1 cellular context compared by ENCODE assay signal in the genomic region with DNA sequence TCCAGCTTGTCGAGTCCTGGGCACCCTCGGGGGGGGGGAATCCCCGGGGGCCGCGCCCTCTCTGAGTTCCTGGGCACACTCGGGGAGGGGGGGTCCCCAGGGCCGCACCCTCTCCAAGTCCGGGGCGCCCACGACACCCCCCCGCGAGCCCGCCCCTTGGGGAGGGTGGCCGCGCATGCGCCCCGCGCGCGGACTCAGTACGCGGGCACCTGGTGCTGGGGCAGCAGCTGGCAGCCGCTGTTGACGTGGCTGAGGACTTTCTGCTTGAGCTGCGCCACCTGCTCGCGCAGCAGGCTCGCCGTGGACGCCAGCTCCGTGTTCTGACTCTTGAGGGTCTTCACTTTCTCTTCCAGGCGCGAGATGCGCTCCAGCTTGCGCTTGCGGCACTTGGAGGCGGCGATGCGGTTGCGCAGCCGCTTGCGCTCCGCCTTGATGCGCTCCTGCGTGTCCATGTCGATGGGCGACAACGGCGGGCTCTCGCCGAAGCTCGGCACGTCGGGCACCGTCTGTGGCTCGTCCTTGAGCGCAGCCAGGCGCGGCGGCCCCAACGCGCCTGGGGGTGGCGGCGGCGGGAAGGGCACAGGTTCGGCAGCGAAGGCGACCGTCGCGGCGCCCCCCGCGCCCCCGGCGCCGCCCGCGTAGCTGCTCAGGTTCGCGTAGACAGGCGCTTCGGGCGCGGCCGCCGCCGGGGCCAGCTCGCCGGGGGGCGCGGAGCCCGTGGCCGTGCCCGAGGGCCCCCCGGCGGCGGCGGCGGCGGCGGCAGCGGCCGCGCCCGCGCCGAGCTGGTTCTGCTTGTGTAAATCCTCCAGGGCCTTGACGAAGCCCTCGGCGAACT.
TF ChIP-seq lines count a peak whose summit lies in the region.

No MANE protein-coding gene starts in this region.

TF ChIP-seq in Ishikawa, 13 proteins besides CTCF, POLR2A, EP300 and RAD21 (continued from another document):
- TF ChIP-seq CREB1 (IDR thresholded peaks at IDR 0.05; ENCODE audit: low read depth) (no peak), NFIC (IDR thresholded peaks at IDR 0.05) (no peak; the same call in 1 of the 2 replicates), MAX (IDR thresholded peaks at IDR 0.05) (peak; percentile 87), CEBPB (IDR thresholded peaks at IDR 0.05) (no peak; the same call in 1 of the 2 replicates)
